22 cellular contexts compared by ENCODE assay signal in genomic region chr12:6618483-6618882, GRCh38. TPM values are rescaled to one million over a fixed set of nuclear protein-coding genes. Genes with fewer than 3 reads are reported as not detected.
DNase-seq lines count a peak whose midpoint lies in the region; ATAC-seq and TF ChIP-seq lines count a peak whose summit lies in the region.
"Had no signal": no experiment of that assay in that cellular context is flagged by ENCODE, and none has a peak within 500 bp of the region (broad histone marks: within the 10 kb centered on the region; RNA-seq: fewer than 3 reads in every experiment).

No MANE protein-coding gene starts in this region.

- ATAC-seq in activated T-cell treated with anti-CD3 and anti-CD28 coated beads, Interleukin-2, amount 50 U/mL, for 72 hours (replicated peaks in 1 of 2) = no peak
- no peak for ATAC-seq in central memory CD8-positive, alpha-beta T cell (replicated peaks; ENCODE audit: extremely low read depth, poor library complexity, severe bottlenecking)
- no peak for ATAC-seq in stimulated activated naive B cell treated with anti-CD40 and anti-IgM and Interleukin-4, amounts not matched to agents 10 μg/mL and 1 μg/mL and 100 μg/mL, for 72 hours (replicated peaks)
- no peak for ATAC-seq in HG03342 (IDR thresholded peaks at IDR 0.05; ENCODE audit: unreplicated experiment)

- DNase-seq in activated T-cell treated with anti-CD3 and anti-CD28 coated beads, Interleukin-2, amount 50 U/mL, for 72 hours = no peak
- no peak for DNase-seq in activated T-cell treated with anti-CD3 and anti-CD28 coated beads, Interleukin-2, amount 50 U/mL, for 48 hours
- DNase-seq in NB4 (ENCODE audit: low read depth) = peak; percentile 48
- DNase-seq in central memory CD8-positive, alpha-beta T cell (ENCODE audit: low spot score in 2 of 2) = no peak
- no peak for DNase-seq in stimulated activated naive B cell treated with anti-CD40 and anti-IgM and Interleukin-4, amounts not matched to agents 10 μg/mL and 1 μg/mL and 100 μg/mL, for 72 hours
- no peak for DNase-seq in ecto neural progenitor cell (ENCODE audit: low spot score)
- no peak for DNase-seq in NCI-H2196 (lab: John Stamatoyannopoulos, UW; ENCODE audit: unreplicated experiment)
- DNase-seq: activated CD4-positive, alpha-beta T cell treated with anti-CD3 and anti-CD28 coated beads for 36 hours; activated naive CD8-positive, alpha-beta T cell treated with anti-CD3 and anti-CD28 coated beads, Interleukin-2, amount 10 ng/mL, durations not matched to agents 7 days and 5 days; BE2C; effector CD4-positive, alpha-beta T cell; gastrocnemius medialis; MG63; stimulated activated CD4-positive, alpha-beta T cell treated with anti-CD3 and anti-CD28 coated beads, Interleukin-4, amount 100 ng/mL, for 1 hour; stimulated activated naive CD8-positive, alpha-beta T cell treated with anti-CD3 and anti-CD28 coated beads, Interleukin-15, amount 100 ng/mL, for 72 hours had no signal

- H3K27ac Mint-ChIP-seq in activated T-cell treated with anti-CD3 and anti-CD28 coated beads, Interleukin-2, amount 50 U/mL, for 72 hours = peak overlapping the region; percentile 72
- H3K27ac Mint-ChIP-seq in central memory CD8-positive, alpha-beta T cell (ENCODE audit: low read depth) = peak overlapping the region; percentile 92
- peak overlapping the region; percentile 87 for H3K27ac Mint-ChIP-seq in stimulated activated naive B cell treated with anti-CD40 and anti-IgM and Interleukin-4, amounts not matched to agents 10 μg/mL and 1 μg/mL and 100 μg/mL, for 72 hours
- H3K27ac Mint-ChIP-seq: activated CD4-positive, alpha-beta T cell treated with anti-CD3 and anti-CD28 coated beads for 36 hours; stimulated activated naive CD8-positive, alpha-beta T cell treated with anti-CD3 and anti-CD28 coated beads, Interleukin-15, amount 100 ng/mL, for 72 hours had no signal

- H3K4me1 Mint-ChIP-seq in activated T-cell treated with anti-CD3 and anti-CD28 coated beads, Interleukin-2, amount 50 U/mL, for 72 hours (ENCODE audit: low read depth) = peaks cover 10% of the 10 kb centered on the region
- H3K4me1 Mint-ChIP-seq in central memory CD8-positive, alpha-beta T cell = peaks cover 22% of the 10 kb centered on the region
- H3K4me1 Mint-ChIP-seq in stimulated activated naive B cell treated with anti-CD40 and anti-IgM and Interleukin-4, amounts not matched to agents 10 μg/mL and 1 μg/mL and 100 μg/mL, for 72 hours = peaks cover 29 to 44% of the 10 kb centered on the region in 2 donors

- H3K9me3 Mint-ChIP-seq in activated T-cell treated with anti-CD3 and anti-CD28 coated beads, Interleukin-2, amount 50 U/mL, for 72 hours = no peaks in the 10 kb centered on the region
- no peaks in the 10 kb centered on the region for H3K9me3 Mint-ChIP-seq in central memory CD8-positive, alpha-beta T cell
- no peaks in the 10 kb centered on the region for H3K9me3 Mint-ChIP-seq in stimulated activated naive B cell treated with anti-CD40 and anti-IgM and Interleukin-4, amounts not matched to agents 10 μg/mL and 1 μg/mL and 100 μg/mL, for 72 hours
- H3K9me3 Mint-ChIP-seq: activated naive CD8-positive, alpha-beta T cell treated with anti-CD3 and anti-CD28 coated beads, Interleukin-2, amount 10 ng/mL, durations not matched to agents 7 days and 5 days; activated T-helper 1 cell treated with anti-CD3 and anti-CD28 coated beads, Interleukin-12 subunit alpha, Interleukin-12 subunit beta, Interleukin-2, Interleukin-4 antibody, amounts not matched to agents 30 ng/mL and 10 ng/mL and 1 ng/mL, durations not matched to agents 14 hours and 24 hours and 36 hours; stimulated activated naive CD8-positive, alpha-beta T cell treated with anti-CD3 and anti-CD28 coated beads, Interleukin-15, amount 100 ng/mL, for 72 hours had no signal

- no peak for TF ChIP-seq POLR2A in NB4 (IDR thresholded peaks at IDR 0.05; ENCODE audit: extremely low read depth, insufficient read length)

- no peak overlapping the region for H3K4me3 ChIP-seq in NB4 (ENCODE audit: low read depth, low read length)
- H3K4me3 ChIP-seq: esophagus muscularis mucosa, gastrocnemius medialis, MG63, smooth muscle cell, tibial nerve had no signal

- no peaks in the 10 kb centered on the region for H3K27me3 Mint-ChIP-seq in activated T-cell treated with anti-CD3 and anti-CD28 coated beads, Interleukin-2, amount 50 U/mL, for 72 hours (ENCODE audit: low read depth)
- H3K27me3 Mint-ChIP-seq in central memory CD8-positive, alpha-beta T cell = no peaks in the 10 kb centered on the region
- H3K27me3 Mint-ChIP-seq in stimulated activated naive B cell treated with anti-CD40 and anti-IgM and Interleukin-4, amounts not matched to agents 10 μg/mL and 1 μg/mL and 100 μg/mL, for 72 hours = no peaks in the 10 kb centered on the region
- H3K27me3 Mint-ChIP-seq: activated CD4-positive, alpha-beta T cell treated with anti-CD3 and anti-CD28 coated beads for 36 hours; activated naive CD8-positive, alpha-beta T cell treated with anti-CD3 and anti-CD28 coated beads, Interleukin-2, amount 10 ng/mL, durations not matched to agents 7 days and 5 days; stimulated activated naive CD8-positive, alpha-beta T cell treated with anti-CD3 and anti-CD28 coated beads, Interleukin-15, amount 100 ng/mL, for 72 hours had no signal

- H3K36me3 Mint-ChIP-seq in activated T-cell treated with anti-CD3 and anti-CD28 coated beads, Interleukin-2, amount 50 U/mL, for 72 hours (ENCODE audit: insufficient read depth in 2 of 2) = no peaks in the 10 kb centered on the region
- peaks cover 17% of the 10 kb centered on the region for H3K36me3 Mint-ChIP-seq in central memory CD8-positive, alpha-beta T cell (ENCODE audit: insufficient read depth)
- peaks cover 20 to 30% of the 10 kb centered on the region in 2 donors for H3K36me3 Mint-ChIP-seq in stimulated activated naive B cell treated with anti-CD40 and anti-IgM and Interleukin-4, amounts not matched to agents 10 μg/mL and 1 μg/mL and 100 μg/mL, for 72 hours

- H3K4me3 Mint-ChIP-seq in activated T-cell treated with anti-CD3 and anti-CD28 coated beads, Interleukin-2, amount 50 U/mL, for 72 hours = no peak overlapping the region
- no peak overlapping the region for H3K4me3 Mint-ChIP-seq in central memory CD8-positive, alpha-beta T cell
- no peak overlapping the region for H3K4me3 Mint-ChIP-seq in stimulated activated naive B cell treated with anti-CD40 and anti-IgM and Interleukin-4, amounts not matched to agents 10 μg/mL and 1 μg/mL and 100 μg/mL, for 72 hours
- H3K4me3 Mint-ChIP-seq: activated CD4-positive, alpha-beta T cell treated with anti-CD3 and anti-CD28 coated beads for 36 hours; activated naive CD8-positive, alpha-beta T cell treated with anti-CD3 and anti-CD28 coated beads, Interleukin-2, amount 10 ng/mL, durations not matched to agents 7 days and 5 days; activated T-helper 1 cell treated with anti-CD3 and anti-CD28 coated beads, Interleukin-12 subunit alpha, Interleukin-12 subunit beta, Interleukin-2, Interleukin-4 antibody, amounts not matched to agents 30 ng/mL and 10 ng/mL and 1 ng/mL, durations not matched to agents 14 hours and 24 hours and 36 hours; stimulated activated naive CD8-positive, alpha-beta T cell treated with anti-CD3 and anti-CD28 coated beads, Interleukin-15, amount 100 ng/mL, for 72 hours had no signal

- no peak for TF ChIP-seq CTCF in NB4 (IDR thresholded peaks at IDR 0.05; ENCODE audit: low read depth, low read length)

RNA-seq across cellular contexts. Expression of gene CHD4, which starts 11.3 kb away (rescaled TPM):
- 100 to 1,000 TPM; 292 to 299 TPM for total RNA-seq in activated T-cell treated with anti-CD3 and anti-CD28 coated beads, Interleukin-2, amount 50 U/mL, for 72 hours

RNA-seq across cellular contexts. Expression of gene LPAR5, which starts 17.3 kb away (rescaled TPM):
- total RNA-seq in activated T-cell treated with anti-CD3 and anti-CD28 coated beads, Interleukin-2, amount 50 U/mL, for 72 hours = 1 to 10 TPM; 4.1 to 8.9 TPM
- total RNA-seq: lung microvascular endothelial cell had no signal

RNA-seq across cellular contexts. Expression of gene ACRBP, which starts 28.7 kb away (rescaled TPM):
- 1 to 10 TPM; 5.2 to 6.1 TPM for total RNA-seq in activated T-cell treated with anti-CD3 and anti-CD28 coated beads, Interleukin-2, amount 50 U/mL, for 72 hours
- total RNA-seq: A172, smooth muscle cell had no signal

RNA-seq across cellular contexts. Expression of gene ING4, which starts 44.4 kb away (rescaled TPM):
- total RNA-seq in activated T-cell treated with anti-CD3 and anti-CD28 coated beads, Interleukin-2, amount 50 U/mL, for 72 hours = 10 to 100 TPM; 27.6 to 28.0 TPM

RNA-seq across cellular contexts. Expression of gene NOP2, which starts 50.4 kb away (rescaled TPM):
- total RNA-seq in activated T-cell treated with anti-CD3 and anti-CD28 coated beads, Interleukin-2, amount 50 U/mL, for 72 hours = 10 to 100 TPM; 76.9 to 89.8 TPM
